ENCODE assay signal across 24 cellular contexts in genomic region chr15:26365077-26365476, GRCh38.
"Had no signal": no experiment of that assay in that cellular context is flagged by ENCODE, and none has a peak within 500 bp of the region (broad histone marks: within the 10 kb centered on the region; RNA-seq: fewer than 3 reads in every experiment).

No MANE protein-coding gene starts in this region.

- FAIRE-seq: pancreas had no signal

- H3K4me3 ChIP-seq: left ventricle myocardium inferior, lung, mucosa of descending colon, pancreas, prostate gland, smooth muscle cell, tibial nerve, uterus had no signal

- H3K27ac ChIP-seq: left ventricle myocardium inferior, pancreas, prostate gland, tibial nerve, uterus had no signal

- ATAC-seq: mucosa of descending colon; naive thymus-derived CD4-positive, alpha-beta T cell; natural killer cell treated with Interleukin-12 subunit alpha and Interleukin-12 subunit beta and Interleukin-15 and Interleukin-18, amount 100 ng/mL, for 72 hours; pancreas; right cardiac atrium; stimulated activated memory B cell treated with anti-CD40 and anti-IgM and Interleukin-4, amounts not matched to agents 10 μg/mL and 1 μg/mL and 100 μg/mL, for 72 hours; stimulated activated naive CD8-positive, alpha-beta T cell treated with anti-CD3 and anti-CD28 coated beads, Interleukin-15, amount 100 ng/mL, for 72 hours had no signal

- H3K9me3 ChIP-seq: left ventricle myocardium inferior, pancreas, prostate gland, tibial nerve, uterus had no signal

- H3K4me1 ChIP-seq: left ventricle myocardium inferior, pancreas, prostate gland, tibial nerve, uterus had no signal

- DNase-seq: hypothalamus; islet precursor cell; left ventricle myocardium inferior; midbrain; mucosa of descending colon; naive thymus-derived CD4-positive, alpha-beta T cell; pancreas; posterior cingulate gyrus; retina; right cardiac atrium; stimulated activated CD4-positive, alpha-beta T cell treated with anti-CD3 and anti-CD28 coated beads, Interleukin-1b, Interleukin-23, amount 100 ng/mL, for 48 hours; stimulated activated CD4-positive, alpha-beta T cell treated with anti-CD3 and anti-CD28 coated beads, Interleukin-2, amount 100 ng/mL, for 48 hours; stimulated activated CD4-positive, alpha-beta T cell treated with anti-CD3 and anti-CD28 coated beads, Interleukin-4, amount 100 ng/mL, for 4 hours; stimulated activated CD8-positive, alpha-beta memory T cell treated with anti-CD3 and anti-CD28 coated beads, Interleukin-4, amount 100 ng/mL, for 48 hours; stimulated activated naive CD4-positive, alpha-beta T cell treated with Interleukin-2 at 50 U/mL for 16 hours; stimulated activated naive CD8-positive, alpha-beta T cell treated with anti-CD3 and anti-CD28 coated beads, Interleukin-15, amount 100 ng/mL, for 72 hours; substantia nigra; uterus had no signal

- H3K36me3 ChIP-seq: left ventricle myocardium inferior, pancreas, prostate gland, tibial nerve, uterus had no signal

- H3K4me2 ChIP-seq: smooth muscle cell had no signal

- H3K27me3 ChIP-seq: pancreas, tibial nerve, uterus had no signal
